8 cellular contexts compared by ENCODE assay signal in the genomic region with DNA sequence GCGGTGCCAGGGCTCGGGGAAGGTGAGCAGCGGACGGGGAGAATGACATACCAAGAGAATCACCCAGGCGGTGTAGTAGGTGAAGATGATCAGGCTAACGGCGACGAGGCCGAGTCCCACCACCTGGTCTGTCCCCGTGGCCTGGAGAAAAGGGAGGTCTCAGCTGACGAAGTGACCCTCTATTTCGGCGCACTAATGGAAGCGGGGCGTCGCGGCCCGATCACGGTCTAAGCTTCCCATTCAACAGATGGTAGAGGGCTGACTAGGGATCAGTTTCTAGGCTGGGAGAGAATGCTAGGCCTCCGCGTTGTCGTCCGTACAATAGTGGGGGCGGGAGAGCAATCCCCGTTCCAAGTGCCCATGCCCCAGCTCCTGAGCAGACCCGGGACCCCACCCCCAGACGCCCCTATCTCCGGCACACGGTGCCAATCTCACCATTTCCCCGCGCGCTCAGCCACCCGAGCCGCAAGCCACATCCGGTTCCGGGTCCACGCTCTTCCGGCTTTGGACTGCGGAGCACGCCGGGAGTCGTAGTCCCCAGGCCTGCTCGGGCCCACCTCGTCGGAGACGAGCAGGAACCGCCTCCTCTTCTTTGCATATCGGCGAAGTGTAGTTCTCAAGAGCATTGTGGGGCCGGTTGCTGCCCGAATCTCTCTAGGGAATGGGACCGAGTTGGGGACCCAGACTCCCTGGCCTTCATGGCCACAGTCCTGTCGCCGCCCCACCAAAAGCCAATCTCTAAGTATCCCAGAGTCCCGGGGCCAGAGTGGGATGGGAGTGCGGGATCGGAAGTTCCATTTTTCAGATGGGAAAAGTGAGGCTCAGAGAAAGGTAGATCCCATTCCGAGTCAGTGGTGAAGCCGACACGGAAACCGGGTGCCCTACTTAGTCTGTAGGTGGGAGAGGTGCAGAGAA. TPM values are rescaled to one million over a fixed set of nuclear protein-coding genes. Genes with fewer than 3 reads are reported as not detected.
DNase-seq lines count a peak whose midpoint lies in the region.

Gene DPM2 (minus strand): TSS at position 472 of the 915 bp plus-strand sequence. CDS start 34 bp downstream, at position 438.

- peak within 1 kb of the TSS; percentile 88 for H3K9ac ChIP-seq in SK-N-MC (ENCODE audit: insufficient read length)

- no peaks in the 10 kb centered on the region for H3K27me3 Mint-ChIP-seq in activated naive CD4-positive, alpha-beta T cell treated with anti-CD3 and anti-CD28 coated beads for 36 hours (ENCODE audit: low read depth)

- H3K27ac ChIP-seq in SK-N-MC (peak within 1 kb of the TSS; percentile 42; the same call in 1 of the 2 replicates), substantia nigra (ENCODE audit: low read depth, low read length, poor library complexity, severe bottlenecking) (peak within 1 kb of the TSS; percentile 73)

- CTCF ChIA-PET in activated naive CD4-positive, alpha-beta T cell treated with anti-CD3 and anti-CD28 coated beads for 36 hours (lab: Charles Lee): interaction anchor here (1.5 to 7.5 kb wide), 3 partner anchors 16 to 98 kb away, joined by 3 to 75 read pairs (median 14); partner anchors contain the start of gene EEIG1

- H3K4me3 ChIP-seq in SK-N-MC: peak within 1 kb of the TSS; percentile 97

- DNase-seq in ELF-1 (ENCODE audit: low read depth, low spot score) (peak; percentile 90), H4 (ENCODE audit: low spot score) (peak; percentile 79), LoVo (ENCODE audit: low spot score) (peak; percentile 81), SK-N-MC (ENCODE audit: low read depth, low spot score) (no peak), globus pallidus (ENCODE audit: low spot score) (peak; percentile 77), non-pigmented ciliary epithelial cell (ENCODE audit: low read depth) (peak; percentile 50), substantia nigra (lab: John Stamatoyannopoulos, UW) (peak in 42 of 49 donors; percentile 33 to 85 (median 67))
- peak; percentile 87 for DNase-seq in activated naive CD4-positive, alpha-beta T cell treated with anti-CD3 and anti-CD28 coated beads for 36 hours

- H3K9me3 Mint-ChIP-seq in activated naive CD4-positive, alpha-beta T cell treated with anti-CD3 and anti-CD28 coated beads for 36 hours: no peaks in the 10 kb centered on the region

- no peaks in the 10 kb centered on the region for H3K9me3 ChIP-seq in SK-N-MC (ENCODE audit: low read depth, low read length)

- H3K36me3 ChIP-seq in SK-N-MC (ENCODE audit: insufficient read depth, low read length): peaks cover 8% of the 10 kb centered on the region; the same call in 1 of the 2 replicates

- H3K36me3 Mint-ChIP-seq in activated naive CD4-positive, alpha-beta T cell treated with anti-CD3 and anti-CD28 coated beads for 36 hours (ENCODE audit: low read depth): peaks cover 41% of the 10 kb centered on the region

- peaks cover 43% of the 10 kb centered on the region for H3K4me1 Mint-ChIP-seq in activated naive CD4-positive, alpha-beta T cell treated with anti-CD3 and anti-CD28 coated beads for 36 hours (ENCODE audit: low read depth)

- intact Hi-C loops in activated naive CD4-positive, alpha-beta T cell treated with anti-CD3 and anti-CD28 coated beads for 36 hours (cut with micrococcal nuclease): loop anchor here (2.0 kb wide), 2 partner anchors 17 to 191 kb away; no protein-coding TSS in a partner anchor

- peak within 1 kb of the TSS; percentile 96 for H3K27ac Mint-ChIP-seq in activated naive CD4-positive, alpha-beta T cell treated with anti-CD3 and anti-CD28 coated beads for 36 hours

- H3K4me3 Mint-ChIP-seq in activated naive CD4-positive, alpha-beta T cell treated with anti-CD3 and anti-CD28 coated beads for 36 hours: peak within 1 kb of the TSS; percentile 100

RNA-seq across cellular contexts. Expression of gene DPM2, which starts in this region (rescaled TPM):
- 31.1 and 35.4 TPM in 2 replicates for total RNA-seq in H4 (2014; rRNA removed; shearing (Covaris generic))
- total RNA-seq in activated naive CD4-positive, alpha-beta T cell treated with anti-CD3 and anti-CD28 coated beads for 36 hours: 10 to 100 TPM; 41.6 to 43.4 TPM
